Comparison of ENCODE assay signal across 8 cellular contexts in the genomic region with DNA sequence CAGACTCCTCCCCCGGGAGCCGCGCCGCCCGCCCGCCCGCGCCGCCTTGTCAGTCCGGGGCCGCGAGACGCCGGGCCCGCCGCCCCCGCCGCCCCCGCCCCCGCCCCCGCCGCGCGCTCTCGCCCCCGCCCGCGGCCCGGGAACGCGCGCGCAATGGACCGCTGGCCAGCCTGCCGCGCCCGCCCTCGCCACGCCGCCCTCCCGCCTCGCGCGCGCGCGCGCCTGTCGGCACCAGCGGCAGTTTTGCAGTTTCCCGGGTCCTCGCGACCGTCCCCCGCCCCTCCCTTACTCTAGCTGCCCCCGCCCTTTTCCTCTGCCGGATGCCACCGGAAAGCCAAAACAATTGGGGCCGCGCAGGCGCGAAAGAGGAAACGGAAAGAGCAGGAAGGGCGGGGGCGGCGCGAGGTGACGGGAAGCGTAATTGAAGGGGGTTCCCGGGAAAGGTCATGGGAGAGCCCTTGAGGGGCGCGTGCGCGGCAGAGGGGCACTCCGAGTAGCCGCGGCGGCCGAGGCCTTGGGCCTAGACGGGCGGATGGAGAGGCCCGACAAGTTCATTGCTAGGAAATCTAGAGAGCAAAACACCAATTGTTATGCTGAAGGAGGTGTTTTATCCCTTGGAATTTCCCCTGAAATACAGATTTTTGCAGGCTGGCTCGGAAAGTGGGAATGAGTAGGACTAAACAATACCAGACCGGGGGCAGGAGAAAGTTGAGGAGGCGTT. TPM values are rescaled to one million over a fixed set of nuclear protein-coding genes. Genes with fewer than 3 reads are reported as not detected.
DNase-seq lines count a peak whose midpoint lies in the region; ATAC-seq, FAIRE-seq and TF ChIP-seq lines count a peak whose summit lies in the region.

No MANE protein-coding gene starts in this region.

- TF ChIP-seq CTCF in GM10266 (IDR thresholded peaks at IDR 0.05; ENCODE audit: control insufficient read depth, insufficient read depth, low read depth, missing control alignments): no peak
- TF ChIP-seq CTCF in pancreas (IDR thresholded peaks at IDR 0.05): no peak
- no peak for TF ChIP-seq CTCF in tibial artery (IDR thresholded peaks at IDR 0.05)

- peak; percentile 93 for DNase-seq in GM10266 (ENCODE audit: extremely low spot score)
- peak; percentile 99 for DNase-seq in NCI-H1092 treated with DMSO at 0.1 percent for 48 hours (lab: John Stamatoyannopoulos, UW)
- peak; percentile 98 for DNase-seq in activated naive CD8-positive, alpha-beta T cell treated with anti-CD3 and anti-CD28 coated beads for 36 hours
- peak; percentile 99 for DNase-seq in Right ventricle myocardium inferior (ENCODE audit: missing footprints)
- peak; percentile 93 to 98 (median 96) for DNase-seq in pancreas
- peak; percentile 96 to 99 for DNase-seq in tibial artery

- no peak for FAIRE-seq in pancreas (lab: Jason Lieb, UNC)

- no peaks in the 10 kb centered on the region for H3K27me3 ChIP-seq in pancreas
- H3K27me3 ChIP-seq in tibial artery: no peaks in the 10 kb centered on the region

- ATAC-seq in HG02623 (IDR thresholded peaks at IDR 0.05; ENCODE audit: unreplicated experiment) (peak; percentile 47), SK-N-SH treated with all-trans-retinoic acid at 6 μM for 48 hours (peak; percentile 71), Right ventricle myocardium inferior (peak; percentile 89), pancreas (peak; percentile 79 to 87 (median 83))

- H3K9me3 Mint-ChIP-seq in activated naive CD8-positive, alpha-beta T cell treated with anti-CD3 and anti-CD28 coated beads for 36 hours: no peaks in the 10 kb centered on the region

- H3K4me3 Mint-ChIP-seq in activated naive CD8-positive, alpha-beta T cell treated with anti-CD3 and anti-CD28 coated beads for 36 hours: peak overlapping the region; percentile 92

- H3K9me3 ChIP-seq in pancreas: no peaks in the 10 kb centered on the region
- no peaks in the 10 kb centered on the region for H3K9me3 ChIP-seq in tibial artery

- peak overlapping the region; percentile 99 for H3K27ac Mint-ChIP-seq in activated naive CD8-positive, alpha-beta T cell treated with anti-CD3 and anti-CD28 coated beads for 36 hours

- intact Hi-C loops in Right ventricle myocardium inferior (cut with DNase I) (loop anchor here (1.0 to 5.0 kb wide), 4 partner anchors 45 to 90 kb away; partner anchors contain the start of gene FKBP9), pancreas (cut with DNase I) (no loop called here), tibial artery (cut with DNase I; ENCODE audit: low total_unique reads) (loop anchor here (5.0 to 10.0 kb wide), 3 partner anchors 47 to 400 kb away; partner anchors contain the start of gene LSM5)

- peak overlapping the region; percentile 52 to 87 (median 82) for H3K4me3 ChIP-seq in pancreas
- H3K4me3 ChIP-seq in tibial artery: peak overlapping the region; percentile 97 to 99

- H3K36me3 ChIP-seq in pancreas: no peaks in the 10 kb centered on the region
- H3K36me3 ChIP-seq in tibial artery: no peaks in the 10 kb centered on the region

- H3K27ac ChIP-seq in pancreas: peak overlapping the region; percentile 84 to 99 (median 94)
- H3K27ac ChIP-seq in tibial artery: peak overlapping the region; percentile 100

- WGBS in pancreas, 2 donors: 0 to 1% methylated on average over 57 to 85 of the region's 85 CpGs

- H3K4me1 ChIP-seq in pancreas: peaks cover 10 to 31% (median 25%) of the 10 kb centered on the region in 3 donors
- peaks cover 0 to 36% (median 21%) of the 10 kb centered on the region in 4 donors for H3K4me1 ChIP-seq in tibial artery

- peaks cover 8% of the 10 kb centered on the region for H3K36me3 Mint-ChIP-seq in activated naive CD8-positive, alpha-beta T cell treated with anti-CD3 and anti-CD28 coated beads for 36 hours

- H3K4me1 Mint-ChIP-seq in activated naive CD8-positive, alpha-beta T cell treated with anti-CD3 and anti-CD28 coated beads for 36 hours: peaks cover 41% of the 10 kb centered on the region

- peaks cover 4% of the 10 kb centered on the region for H3K27me3 Mint-ChIP-seq in activated naive CD8-positive, alpha-beta T cell treated with anti-CD3 and anti-CD28 coated beads for 36 hours

TF ChIP-seq in SK-N-SH treated with all-trans-retinoic acid at 6 μM for 48 hours, 23 proteins besides CTCF, POLR2A, EP300 and RAD21:
- TF ChIP-seq TCF4 (CRISPR knock-in tag; IDR thresholded peaks at IDR 0.05; ENCODE audit: borderline replicate concordance) (no peak), PPARA (CRISPR knock-in tag; IDR thresholded peaks at IDR 0.05; ENCODE audit: borderline replicate concordance) (no peak), ZNF70 (CRISPR knock-in tag; IDR thresholded peaks at IDR 0.05) (0 out of 2 replicates have a peak, but pooled peaks have one; percentile 18), OSR1 (CRISPR knock-in tag; IDR thresholded peaks at IDR 0.05) (no peak), ZNF8 (CRISPR knock-in tag; IDR thresholded peaks at IDR 0.05) (0 out of 2 replicates have a peak, but pooled peaks have one; percentile 34), ESRRG (CRISPR knock-in tag; IDR thresholded peaks at IDR 0.05) (no peak), ARNTL (CRISPR knock-in tag; IDR thresholded peaks at IDR 0.05; ENCODE audit: borderline replicate concordance, low read depth) (no peak)
- TF ChIP-seq, protein P1, sequence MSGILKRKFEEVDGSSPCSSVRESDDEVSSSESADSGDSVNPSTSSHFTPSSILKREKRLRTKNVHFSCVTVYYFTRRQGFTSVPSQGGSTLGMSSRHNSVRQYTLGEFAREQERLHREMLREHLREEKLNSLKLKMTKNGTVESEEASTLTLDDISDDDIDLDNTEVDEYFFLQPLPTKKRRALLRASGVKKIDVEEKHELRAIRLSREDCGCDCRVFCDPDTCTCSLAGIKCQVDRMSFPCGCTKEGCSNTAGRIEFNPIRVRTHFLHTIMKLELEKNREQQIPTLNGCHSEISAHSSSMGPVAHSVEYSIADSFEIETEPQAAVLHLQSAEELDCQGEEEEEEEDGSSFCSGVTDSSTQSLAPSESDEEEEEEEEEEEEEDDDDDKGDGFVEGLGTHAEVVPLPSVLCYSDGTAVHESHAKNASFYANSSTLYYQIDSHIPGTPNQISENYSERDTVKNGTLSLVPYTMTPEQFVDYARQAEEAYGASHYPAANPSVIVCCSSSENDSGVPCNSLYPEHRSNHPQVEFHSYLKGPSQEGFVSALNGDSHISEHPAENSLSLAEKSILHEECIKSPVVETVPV (CRISPR knock-in tag; IDR thresholded peaks at IDR 0.05): no peak
- TF ChIP-seq, protein P2, sequence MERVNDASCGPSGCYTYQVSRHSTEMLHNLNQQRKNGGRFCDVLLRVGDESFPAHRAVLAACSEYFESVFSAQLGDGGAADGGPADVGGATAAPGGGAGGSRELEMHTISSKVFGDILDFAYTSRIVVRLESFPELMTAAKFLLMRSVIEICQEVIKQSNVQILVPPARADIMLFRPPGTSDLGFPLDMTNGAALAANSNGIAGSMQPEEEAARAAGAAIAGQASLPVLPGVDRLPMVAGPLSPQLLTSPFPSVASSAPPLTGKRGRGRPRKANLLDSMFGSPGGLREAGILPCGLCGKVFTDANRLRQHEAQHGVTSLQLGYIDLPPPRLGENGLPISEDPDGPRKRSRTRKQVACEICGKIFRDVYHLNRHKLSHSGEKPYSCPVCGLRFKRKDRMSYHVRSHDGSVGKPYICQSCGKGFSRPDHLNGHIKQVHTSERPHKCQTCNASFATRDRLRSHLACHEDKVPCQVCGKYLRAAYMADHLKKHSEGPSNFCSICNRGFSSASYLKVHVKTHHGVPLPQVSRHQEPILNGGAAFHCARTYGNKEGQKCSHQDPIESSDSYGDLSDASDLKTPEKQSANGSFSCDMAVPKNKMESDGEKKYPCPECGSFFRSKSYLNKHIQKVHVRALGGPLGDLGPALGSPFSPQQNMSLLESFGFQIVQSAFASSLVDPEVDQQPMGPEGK (CRISPR knock-in tag; IDR thresholded peaks at IDR 0.05; ENCODE audit: borderline replicate concordance): 0 out of 2 replicates have a peak, but pooled peaks have one; percentile 31
TF ChIP-seq in SK-N-SH treated with all-trans-retinoic acid at 6 μM for 48 hours: peak in this region for 3.

RNA-seq across cellular contexts. Expression of gene KBTBD2, which starts 0.4 kb away (rescaled TPM):
- 10 to 100 TPM; 20.9 to 22.7 TPM for total RNA-seq in activated naive CD8-positive, alpha-beta T cell treated with anti-CD3 and anti-CD28 coated beads for 36 hours
- 27.0 TPM for total RNA-seq in Right ventricle myocardium inferior
- total RNA-seq in pancreas: 10 to 100 TPM in 2 of 6 donors, 1 to 10 TPM in 4; 6.4 to 18.1 (median 7.5) TPM
- polyA plus RNA-seq in pancreas: 10 to 100 TPM in 1 of 2 donors, 1 to 10 TPM in 1; 6.3 to 13.3 TPM

Comparison
In these comparisons a context has a peak if more than half of its experiments do, and no peak if none do; other contexts are left out.
1. Peak in every context shown above with its lines: DNase-seq, ATAC-seq, H3K4me3 ChIP-seq and H3K27ac ChIP-seq.
2. intact Hi-C loops: an anchor here in Right ventricle myocardium inferior (1.0 to 5.0 kb wide) and tibial artery (5.0 to 10.0 kb wide); none called in pancreas.